ENCODE assay signal across 8 cellular contexts in the genomic region with DNA sequence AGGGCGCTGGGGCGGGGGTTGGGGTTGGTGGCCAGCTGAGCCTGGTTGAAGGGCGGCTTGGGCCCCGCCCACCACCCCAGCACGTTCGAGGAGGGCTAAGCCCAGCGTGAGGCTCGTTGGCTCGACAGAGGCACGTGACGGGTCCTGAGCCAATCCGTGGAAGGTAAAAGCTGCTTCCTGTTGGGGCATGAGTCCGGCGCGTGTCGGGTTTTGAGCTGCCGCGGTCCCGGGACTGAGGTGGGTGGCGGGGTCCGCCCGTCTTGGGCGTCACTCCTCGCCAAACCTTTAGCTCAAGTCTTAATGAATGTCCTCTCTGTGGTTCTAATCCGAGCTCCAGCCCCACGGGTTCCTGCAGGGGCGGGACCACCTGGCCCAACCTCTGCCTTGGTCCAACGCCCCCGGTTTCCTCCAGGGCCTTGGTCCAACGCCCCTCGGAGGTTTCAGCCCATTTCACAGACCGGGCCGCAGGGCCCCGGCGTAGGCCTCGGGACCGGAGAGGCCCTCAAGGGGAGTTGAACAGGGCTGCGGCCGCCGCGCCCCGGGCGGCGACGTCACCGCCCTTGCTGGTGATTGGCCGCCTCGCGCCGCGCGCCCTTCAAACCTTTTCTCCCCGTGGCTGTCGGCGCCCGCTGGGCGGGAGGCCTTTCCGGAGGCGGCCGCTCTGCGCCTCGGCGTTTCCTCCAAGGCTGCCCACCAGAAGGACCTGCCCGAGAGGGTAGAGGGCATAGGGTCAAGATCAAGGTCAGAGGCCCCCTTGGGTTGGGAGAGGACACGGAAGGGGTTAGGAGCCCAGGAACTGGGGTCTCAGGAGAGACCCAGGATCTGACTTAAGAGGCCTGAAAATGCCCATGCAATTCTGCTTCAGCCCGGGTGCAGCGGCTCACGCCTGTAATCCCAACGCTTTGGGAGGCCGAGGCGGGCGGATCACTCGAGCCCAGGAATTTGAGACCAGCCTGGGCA. TPM values are rescaled to one million over a fixed set of nuclear protein-coding genes. Genes with fewer than 3 reads are reported as not detected.
DNase-seq lines count a peak whose midpoint lies in the region; ATAC-seq and TF ChIP-seq lines count a peak whose summit lies in the region.

TSS of gene RCCD1 (plus strand) at position 173 of the 960 bp plus-strand sequence. CDS start 1,851 bp downstream, outside the sequence.

- H3K4me1 Mint-ChIP-seq in type B pancreatic cell (ENCODE audit: unreplicated experiment): peaks cover 8% of the 10 kb centered on the region

- H3K27ac ChIP-seq in adrenal gland (peak within 1 kb of the TSS; percentile 60 to 97 (median 83)), heart left ventricle (peak within 1 kb of the TSS; percentile 78 to 93 (median 88))

- H3K27me3 Mint-ChIP-seq in type B pancreatic cell: no peaks in the 10 kb centered on the region

- H3K4me3 ChIP-seq in HFF-Myc (replicated peaks; ENCODE audit: low read depth, low read length) (peak within 1 kb of the TSS; percentile 55), adrenal gland (peak within 1 kb of the TSS; percentile 44 to 87 (median 69)), heart left ventricle (peak within 1 kb of the TSS; percentile 38 to 96 (median 79))

- WGBS in adrenal gland, 4 donors: 0 to 5% (median 2%) methylated on average over 19 to 73 of the region's 73 CpGs
- WGBS in heart left ventricle, 4 donors: 5 to 19% (median 6%) methylated on average over 30 to 73 of the region's 73 CpGs

- TF ChIP-seq CTCF in HFF-Myc (IDR thresholded peaks at IDR 0.05; ENCODE audit: low read depth, low read length, missing control alignments): no peak
- TF ChIP-seq CTCF in adrenal gland (IDR thresholded peaks at IDR 0.05): no peak
- TF ChIP-seq CTCF in heart left ventricle (IDR thresholded peaks at IDR 0.05): no peak
- TF ChIP-seq CTCF in type B pancreatic cell (conservative IDR thresholded peaks at IDR 0.05): no peak

- peak within 1 kb of the TSS; percentile 90 for H3K27ac Mint-ChIP-seq in type B pancreatic cell

- peak within 1 kb of the TSS; percentile 88 for H3K4me3 Mint-ChIP-seq in type B pancreatic cell

- H3K9me3 ChIP-seq in adrenal gland (replicated peaks in 1 of 3) (no peaks in the 10 kb centered on the region), heart left ventricle (no peaks in the 10 kb centered on the region)

- peak; percentile 93 to 97 (median 94) for ATAC-seq in heart left ventricle

- peaks cover 4% of the 10 kb centered on the region for H3K36me3 Mint-ChIP-seq in type B pancreatic cell

- no peaks in the 10 kb centered on the region for H3K9me3 Mint-ChIP-seq in type B pancreatic cell

- H3K4me1 ChIP-seq in adrenal gland (replicated peaks in 1 of 2) (peaks cover 12 to 25% of the 10 kb centered on the region in 2 donors), heart left ventricle (peaks cover 0 to 44% (median 24%) of the 10 kb centered on the region in 12 donors)

- intact Hi-C loops in adrenal gland (cut with DNase I) (loop anchor here (5.0 to 10.0 kb wide), 3 partner anchors 42 to 82 kb away; no protein-coding TSS in a partner anchor), heart left ventricle (cut with DNase I) (loop anchor here (2.0 to 10.0 kb wide), 10 partner anchors 37 to 317 kb away; partner anchors contain the start of genes PRC1 (in 2 of the 10) and VPS33B (in 1 of the 10))

- DNase-seq in GM03348 (ENCODE audit: low spot score) (peak; percentile 98), HFF-Myc (ENCODE audit: extremely low read depth, low read depth) (peak; percentile 88), NAMALWA (ENCODE audit: low spot score) (peak; percentile 97), SW480 (ENCODE audit: low spot score) (peak; percentile 96), adrenal gland (peak; percentile 93 to 98 (median 97)), heart left ventricle (peak; percentile 94 to 97 (median 97)), pons (ENCODE audit: low spot score) (peak; percentile 94), type B pancreatic cell (ENCODE audit: extremely low spot score, unreplicated experiment) (peak; percentile 90)

- H3K27me3 ChIP-seq in adrenal gland (no peaks in the 10 kb centered on the region), heart left ventricle (no peaks in the 10 kb centered on the region)

- H3K36me3 ChIP-seq in adrenal gland (replicated peaks in 1 of 2) (peaks cover 0 to 40% of the 10 kb centered on the region in 2 donors), heart left ventricle (peaks cover 0 to 43% (median 38%) of the 10 kb centered on the region in 9 donors)

- TF ChIP-seq POLR2A in adrenal gland (IDR thresholded peaks at IDR 0.05) (peak in 1 of 2 donors; percentile 61), heart left ventricle (IDR thresholded peaks at IDR 0.05) (peak in 1 of 2 donors; percentile 59)

RNA-seq across cellular contexts. Expression of gene RCCD1, which starts in this region (rescaled TPM):
- total RNA-seq in adrenal gland (10 to 100 TPM in 7 of 8 donors, 1 to 10 TPM in 1; 8.1 to 38.7 (median 19.7) TPM), heart left ventricle (10 to 100 TPM in 1 of 9 donors, 1 to 10 TPM in 8; 5.6 to 11.1 (median 7.3) TPM), type B pancreatic cell (ENCODE audit: low replicate concordance) (14.0 and 20.3 TPM in 2 replicates)
- polyA plus RNA-seq in adrenal gland (10 to 100 TPM in 2 of 3 donors, 1 to 10 TPM in 1; 7.7 to 17.4 (median 13.5) TPM), heart left ventricle (1 to 10 TPM; 5.4 to 6.9 TPM)

Comparison
In these comparisons a context has a peak if more than half of its experiments do, and no peak if none do; other contexts are left out.
1. Peak in every context shown above with its lines: DNase-seq, ATAC-seq, H3K4me3 ChIP-seq and H3K27ac ChIP-seq.